Comparison of ENCODE assay signal across 2 cellular contexts in the genomic region with DNA sequence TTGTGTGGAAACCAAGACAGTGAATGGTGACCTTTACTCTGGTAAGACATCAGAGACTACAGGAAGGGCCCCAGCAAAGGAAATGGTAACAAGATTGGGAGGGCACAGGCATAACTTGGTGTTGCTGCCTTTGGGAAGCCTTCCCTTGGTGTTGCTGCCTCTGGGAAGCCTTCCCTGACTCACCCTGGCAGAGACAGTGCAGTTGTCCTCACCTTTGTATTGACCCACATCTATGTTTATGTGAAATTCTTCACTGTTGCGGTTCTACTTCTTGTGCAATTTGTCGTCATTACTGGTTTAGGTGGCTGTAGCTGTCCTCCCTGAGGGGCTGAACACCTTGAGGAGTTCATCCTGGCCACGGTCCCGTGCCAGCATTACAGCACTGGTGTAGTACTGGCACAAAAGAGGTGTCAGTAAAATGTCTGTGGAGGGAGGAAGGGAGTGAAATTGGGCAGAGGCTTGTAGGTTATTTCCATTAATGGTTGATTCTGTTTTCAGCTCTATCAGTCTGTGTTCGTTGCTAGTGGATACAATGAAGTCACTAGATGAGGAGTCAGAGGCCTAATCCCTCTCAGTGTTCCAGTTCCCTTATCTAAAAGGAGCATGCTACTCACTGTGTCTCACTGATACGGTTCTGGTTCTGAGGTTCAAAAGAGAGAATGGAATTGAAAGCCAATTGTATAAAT.
TF ChIP-seq lines count a peak whose summit lies in the region.

No MANE protein-coding gene starts in this region.

TF ChIP-seq in IMR-90, 13 proteins besides CTCF, POLR2A, EP300 and RAD21:
- TF ChIP-seq MAZ (IDR thresholded peaks at IDR 0.05; ENCODE audit: borderline replicate concordance, low read depth, low read length) (no peak), CHD1 (IDR thresholded peaks at IDR 0.05; ENCODE audit: low read depth, low read length) (no peak), BHLHE40 (IDR thresholded peaks at IDR 0.05; ENCODE audit: low read depth, low read length) (0 out of 2 replicates have a peak, but pooled peaks have one; percentile 8), MAFK (IDR thresholded peaks at IDR 0.05; ENCODE audit: low read depth, low read length) (no peak), CEBPB (IDR thresholded peaks at IDR 0.05; ENCODE audit: low read depth, low read length) (peak; percentile 80)

TF ChIP-seq in GM12878, 131 proteins besides CTCF, POLR2A, EP300 and RAD21:
- TF ChIP-seq, protein P1, sequence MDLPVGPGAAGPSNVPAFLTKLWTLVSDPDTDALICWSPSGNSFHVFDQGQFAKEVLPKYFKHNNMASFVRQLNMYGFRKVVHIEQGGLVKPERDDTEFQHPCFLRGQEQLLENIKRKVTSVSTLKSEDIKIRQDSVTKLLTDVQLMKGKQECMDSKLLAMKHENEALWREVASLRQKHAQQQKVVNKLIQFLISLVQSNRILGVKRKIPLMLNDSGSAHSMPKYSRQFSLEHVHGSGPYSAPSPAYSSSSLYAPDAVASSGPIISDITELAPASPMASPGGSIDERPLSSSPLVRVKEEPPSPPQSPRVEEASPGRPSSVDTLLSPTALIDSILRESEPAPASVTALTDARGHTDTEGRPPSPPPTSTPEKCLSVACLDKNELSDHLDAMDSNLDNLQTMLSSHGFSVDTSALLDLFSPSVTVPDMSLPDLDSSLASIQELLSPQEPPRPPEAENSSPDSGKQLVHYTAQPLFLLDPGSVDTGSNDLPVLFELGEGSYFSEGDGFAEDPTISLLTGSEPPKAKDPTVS (IDR thresholded peaks at IDR 0.05; ENCODE audit: low read depth, low read length) = no peak
- TF ChIP-seq FOS (IDR thresholded peaks at IDR 0.05; ENCODE audit: borderline replicate concordance, extremely low read depth, insufficient read length) (no peak), SREBF2 (IDR thresholded peaks at IDR 0.05; ENCODE audit: low read length) (no peak), CEBPB (IDR thresholded peaks at IDR 0.05; ENCODE audit: borderline replicate concordance in 1 of 2, low read depth in 2 of 2, low read length in 2 of 2) (no peak), STAT3 (IDR thresholded peaks at IDR 0.05; ENCODE audit: low read depth, low read length) (no peak), NFXL1 (IDR thresholded peaks at IDR 0.05; ENCODE audit: borderline replicate concordance) (no peak), GATAD2B (conservative IDR thresholded peaks at IDR 0.05; ENCODE audit: low read depth) (no peak), BACH1 (IDR thresholded peaks at IDR 0.05; ENCODE audit: borderline replicate concordance) (no peak), GABPA (IDR thresholded peaks at IDR 0.05; ENCODE audit: low read depth) (no peak), ZSCAN29 (IDR thresholded peaks at IDR 0.05) (no peak)
- TF ChIP-seq, protein P2, sequence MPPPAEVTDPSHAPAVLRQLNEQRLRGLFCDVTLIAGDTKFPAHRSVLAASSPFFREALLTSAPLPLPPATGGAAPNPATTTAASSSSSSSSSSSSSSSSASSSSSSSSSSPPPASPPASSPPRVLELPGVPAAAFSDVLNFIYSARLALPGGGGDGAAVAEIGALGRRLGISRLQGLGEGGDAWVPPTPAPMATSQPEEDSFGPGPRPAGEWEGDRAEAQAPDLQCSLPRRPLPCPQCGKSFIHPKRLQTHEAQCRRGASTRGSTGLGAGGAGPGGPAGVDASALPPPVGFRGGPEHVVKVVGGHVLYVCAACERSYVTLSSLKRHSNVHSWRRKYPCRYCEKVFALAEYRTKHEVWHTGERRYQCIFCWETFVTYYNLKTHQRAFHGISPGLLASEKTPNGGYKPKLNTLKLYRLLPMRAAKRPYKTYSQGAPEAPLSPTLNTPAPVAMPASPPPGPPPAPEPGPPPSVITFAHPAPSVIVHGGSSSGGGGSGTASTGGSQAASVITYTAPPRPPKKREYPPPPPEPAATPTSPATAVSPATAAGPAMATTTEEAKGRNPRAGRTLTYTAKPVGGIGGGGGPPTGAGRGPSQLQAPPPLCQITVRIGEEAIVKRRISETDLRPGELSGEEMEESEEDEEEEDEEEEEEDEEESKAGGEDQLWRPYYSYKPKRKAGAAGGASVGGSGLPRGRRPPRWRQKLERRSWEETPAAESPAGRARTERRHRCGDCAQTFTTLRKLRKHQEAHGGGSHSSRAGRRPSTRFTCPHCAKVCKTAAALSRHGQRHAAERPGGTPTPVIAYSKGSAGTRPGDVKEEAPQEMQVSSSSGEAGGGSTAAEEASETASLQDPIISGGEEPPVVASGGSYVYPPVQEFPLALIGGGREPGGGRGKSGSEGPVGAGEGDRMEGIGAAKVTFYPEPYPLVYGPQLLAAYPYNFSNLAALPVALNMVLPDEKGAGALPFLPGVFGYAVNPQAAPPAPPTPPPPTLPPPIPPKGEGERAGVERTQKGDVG (CRISPR knock-in tag; IDR thresholded peaks at IDR 0.05) = no peak
- TF ChIP-seq, protein P3, sequence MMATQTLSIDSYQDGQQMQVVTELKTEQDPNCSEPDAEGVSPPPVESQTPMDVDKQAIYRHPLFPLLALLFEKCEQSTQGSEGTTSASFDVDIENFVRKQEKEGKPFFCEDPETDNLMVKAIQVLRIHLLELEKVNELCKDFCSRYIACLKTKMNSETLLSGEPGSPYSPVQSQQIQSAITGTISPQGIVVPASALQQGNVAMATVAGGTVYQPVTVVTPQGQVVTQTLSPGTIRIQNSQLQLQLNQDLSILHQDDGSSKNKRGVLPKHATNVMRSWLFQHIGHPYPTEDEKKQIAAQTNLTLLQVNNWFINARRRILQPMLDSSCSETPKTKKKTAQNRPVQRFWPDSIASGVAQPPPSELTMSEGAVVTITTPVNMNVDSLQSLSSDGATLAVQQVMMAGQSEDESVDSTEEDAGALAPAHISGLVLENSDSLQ (IDR thresholded peaks at IDR 0.05) = no peak
- TF ChIP-seq, protein P4, sequence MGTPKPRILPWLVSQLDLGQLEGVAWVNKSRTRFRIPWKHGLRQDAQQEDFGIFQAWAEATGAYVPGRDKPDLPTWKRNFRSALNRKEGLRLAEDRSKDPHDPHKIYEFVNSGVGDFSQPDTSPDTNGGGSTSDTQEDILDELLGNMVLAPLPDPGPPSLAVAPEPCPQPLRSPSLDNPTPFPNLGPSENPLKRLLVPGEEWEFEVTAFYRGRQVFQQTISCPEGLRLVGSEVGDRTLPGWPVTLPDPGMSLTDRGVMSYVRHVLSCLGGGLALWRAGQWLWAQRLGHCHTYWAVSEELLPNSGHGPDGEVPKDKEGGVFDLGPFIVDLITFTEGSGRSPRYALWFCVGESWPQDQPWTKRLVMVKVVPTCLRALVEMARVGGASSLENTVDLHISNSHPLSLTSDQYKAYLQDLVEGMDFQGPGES (IDR thresholded peaks at IDR 0.05) = no peak
- TF ChIP-seq, protein P5, sequence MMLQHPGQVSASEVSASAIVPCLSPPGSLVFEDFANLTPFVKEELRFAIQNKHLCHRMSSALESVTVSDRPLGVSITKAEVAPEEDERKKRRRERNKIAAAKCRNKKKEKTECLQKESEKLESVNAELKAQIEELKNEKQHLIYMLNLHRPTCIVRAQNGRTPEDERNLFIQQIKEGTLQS (IDR thresholded peaks at IDR 0.05; ENCODE audit: borderline replicate concordance, extremely low read depth, low read depth, low read length) = no peak
TF ChIP-seq in GM12878: peak in this region for 0.
